ENCODE assay signal across 8 cellular contexts in the genomic region with DNA sequence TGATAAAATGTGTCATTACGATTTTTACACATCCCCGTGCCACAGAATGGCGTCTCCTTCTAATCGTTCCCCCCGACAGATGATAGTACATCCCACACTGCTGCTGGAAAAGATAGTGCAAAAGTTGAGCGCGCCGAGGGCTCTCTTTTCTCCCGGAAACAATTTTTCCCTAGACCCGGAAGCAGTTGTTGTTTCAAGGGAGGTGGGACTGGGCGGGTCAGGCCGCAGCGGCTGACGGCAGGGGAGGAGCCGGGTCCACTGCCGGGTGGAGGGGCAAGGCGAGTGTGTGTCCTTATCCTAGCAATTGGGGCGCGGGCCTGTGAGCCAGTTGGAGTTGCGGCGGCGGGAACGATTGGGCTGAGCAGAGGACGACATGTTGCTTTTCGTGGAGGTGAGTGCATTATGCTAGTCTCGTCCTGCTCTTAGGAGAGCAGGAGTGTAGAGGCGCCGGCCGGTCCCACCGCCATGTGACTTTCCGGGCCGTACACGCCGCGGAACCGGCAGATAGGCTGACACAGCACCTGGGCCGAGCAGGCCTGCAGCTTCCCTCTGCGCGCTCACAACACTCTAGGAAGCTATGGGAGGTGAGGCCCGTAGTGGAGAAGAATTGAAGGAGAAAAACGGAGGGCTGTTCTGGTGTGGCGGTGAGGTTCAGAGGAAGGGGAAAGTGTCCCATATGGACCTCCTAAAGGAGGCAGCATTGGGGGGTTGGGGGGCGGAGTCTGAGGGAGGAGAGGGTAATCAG. TPM values are rescaled to one million over a fixed set of nuclear protein-coding genes. Genes with fewer than 3 reads are reported as not detected.
DNase-seq lines count a peak whose midpoint lies in the region; ATAC-seq lines count a peak whose summit lies in the region.

A gene (plus strand): TSS at position 248 of the 745 bp plus-strand sequence. CDS start 126 bp downstream, at position 374.

- peak within 1 kb of the TSS; percentile 95 for H3K4me3 ChIP-seq in NT2/D1 (ENCODE audit: insufficient read length, low read depth)
- peak within 1 kb of the TSS; percentile 97 for H3K4me3 ChIP-seq in endocrine pancreas (ENCODE audit: control insufficient read depth, insufficient read depth, low read length)
- H3K4me3 ChIP-seq in mesenchymal stem cell (ENCODE audit: insufficient read depth in 1 of 2, low read depth in 1 of 2, low read length in 2 of 2): peak within 1 kb of the TSS; percentile 91 to 98

- H3K4me2 ChIP-seq in mesenchymal stem cell (ENCODE audit: low read length, poor library complexity, severe bottlenecking): peak within 1 kb of the TSS; percentile 77

- peak within 1 kb of the TSS in 1 of 2 experiments; percentile 98 for H3K4ac ChIP-seq in mesenchymal stem cell (ENCODE audit: low read depth in 1 of 2, low read length in 2 of 2)

- H3K18ac ChIP-seq in mesenchymal stem cell (ENCODE audit: low read depth in 1 of 2, low read length in 2 of 2): peak within 1 kb of the TSS; percentile 67 to 97

- no peak within 1 kb of the TSS for H2BK120ac ChIP-seq in mesenchymal stem cell (ENCODE audit: low read depth, low read length)

- peak within 1 kb of the TSS; percentile 79 for H4K91ac ChIP-seq in mesenchymal stem cell (ENCODE audit: low read length)

- H2AK5ac ChIP-seq in mesenchymal stem cell (ENCODE audit: low read length, severe bottlenecking): no peak within 1 kb of the TSS

- H2BK5ac ChIP-seq in mesenchymal stem cell (ENCODE audit: low read depth, low read length, poor library complexity, severe bottlenecking): peak within 1 kb of the TSS; percentile 85

- H3K27ac ChIP-seq in mesenchymal stem cell (ENCODE audit: low read length, poor library complexity, severe bottlenecking): peak within 1 kb of the TSS; percentile 92

- H2BK15ac ChIP-seq in mesenchymal stem cell (ENCODE audit: low read depth, poor library complexity, severe bottlenecking): peak within 1 kb of the TSS; percentile 84

- no peaks in the 10 kb centered on the region for H3K9me3 Mint-ChIP-seq in activated CD8-positive, alpha-beta memory T cell treated with anti-CD3 and anti-CD28 coated beads, Interleukin-2, amount 10 ng/mL, durations not matched to agents 7 days and 5 days (ENCODE audit: low read depth)

- peaks cover 9% of the 10 kb centered on the region for H3K36me3 Mint-ChIP-seq in activated CD8-positive, alpha-beta memory T cell treated with anti-CD3 and anti-CD28 coated beads, Interleukin-2, amount 10 ng/mL, durations not matched to agents 7 days and 5 days

- H3K79me1 ChIP-seq in mesenchymal stem cell (replicated peaks; ENCODE audit: low read length, poor library complexity, severe bottlenecking): no peaks in the 10 kb centered on the region

- H2BK12ac ChIP-seq in mesenchymal stem cell (ENCODE audit: low read length in 2 of 2): peak within 1 kb of the TSS in 1 of 2 experiments; percentile 72

- H3K9ac ChIP-seq in NT2/D1 (ENCODE audit: insufficient read length, low read depth) (peak within 1 kb of the TSS; percentile 98), endocrine pancreas (ENCODE audit: control insufficient read depth, insufficient read depth, low read length) (peak within 1 kb of the TSS; percentile 85), mesenchymal stem cell (ENCODE audit: low read length) (peak within 1 kb of the TSS; percentile 95)

- DNase-seq in COLO668 (lab: John Stamatoyannopoulos, UW; ENCODE audit: unreplicated experiment) (peak; percentile 86), HUDEP-2 (lab: John Stamatoyannopoulos, UW; ENCODE audit: unreplicated experiment in 76 of 76) (peak; percentile 25 to 98 (median 93)), NT2/D1 (ENCODE audit: low read depth, low spot score) (peak; percentile 93), mesenchymal stem cell (peak; percentile 97)
- DNase-seq in activated CD8-positive, alpha-beta memory T cell treated with anti-CD3 and anti-CD28 coated beads, Interleukin-2, amount 10 ng/mL, durations not matched to agents 7 days and 5 days: peak; percentile 96
- DNase-seq in stimulated activated CD8-positive, alpha-beta memory T cell treated with anti-CD3 and anti-CD28 coated beads, Interleukin-12 subunit alpha, Interleukin-12 subunit beta, amount 100 ng/mL, for 4 hours (ENCODE audit: low read depth): peak; percentile 79

- peak within 1 kb of the TSS; percentile 91 for H2AFZ ChIP-seq in mesenchymal stem cell (ENCODE audit: low read depth, low read length)

- no peaks in the 10 kb centered on the region for H3K9me3 ChIP-seq in NT2/D1 (ENCODE audit: insufficient read depth, low read length)
- no peaks in the 10 kb centered on the region for H3K9me3 ChIP-seq in endocrine pancreas (ENCODE audit: control insufficient read depth, low read length)
- no peaks in the 10 kb centered on the region for H3K9me3 ChIP-seq in mesenchymal stem cell (ENCODE audit: control insufficient read depth, low read length)

- H3K27me3 ChIP-seq in NT2/D1 (ENCODE audit: insufficient read depth, insufficient read length): no peaks in the 10 kb centered on the region
- H3K27me3 ChIP-seq in endocrine pancreas (ENCODE audit: control insufficient read depth, insufficient read depth, low read length): peaks cover 2% of the 10 kb centered on the region
- no peaks in the 10 kb centered on the region for H3K27me3 ChIP-seq in mesenchymal stem cell (ENCODE audit: control insufficient read depth in 1 of 2, insufficient read depth in 1 of 2, low read length in 2 of 2)

- peak within 1 kb of the TSS; percentile 89 for H3K27ac Mint-ChIP-seq in activated CD8-positive, alpha-beta memory T cell treated with anti-CD3 and anti-CD28 coated beads, Interleukin-2, amount 10 ng/mL, durations not matched to agents 7 days and 5 days

- H3K4me1 ChIP-seq in NT2/D1 (ENCODE audit: insufficient read depth, insufficient read length) (no peaks in the 10 kb centered on the region), endocrine pancreas (ENCODE audit: control insufficient read depth, insufficient read depth, low read length) (peaks cover 17% of the 10 kb centered on the region), mesenchymal stem cell (ENCODE audit: control insufficient read depth, insufficient read depth, low read depth, low read length) (peaks cover 7% of the 10 kb centered on the region)

- CTCF ChIA-PET in activated CD8-positive, alpha-beta memory T cell treated with anti-CD3 and anti-CD28 coated beads, Interleukin-2, amount 10 ng/mL, durations not matched to agents 7 days and 5 days (lab: Charles Lee): interaction anchor here (0.9 to 3.4 kb wide), 3 partner anchors 32 to 289 kb away, joined by 3 to 9 read pairs (median 3); a partner anchor contains a TSS

- H3K36me3 ChIP-seq in NT2/D1 (ENCODE audit: insufficient read depth, insufficient read length, low read length): peaks cover 3% of the 10 kb centered on the region
- no peaks in the 10 kb centered on the region for H3K36me3 ChIP-seq in endocrine pancreas (ENCODE audit: control insufficient read depth, insufficient read depth, low read length)
- H3K36me3 ChIP-seq in mesenchymal stem cell (ENCODE audit: control insufficient read depth in 1 of 2, insufficient read depth in 2 of 2, low read depth in 1 of 2, low read length in 2 of 2): no peaks in the 10 kb centered on the region

- WGBS in mesenchymal stem cell: under 1% methylated on average over 43 of the region's 43 CpGs

- peak within 1 kb of the TSS; percentile 48 for H4K8ac ChIP-seq in mesenchymal stem cell (ENCODE audit: low read length)

- H3K4me3 Mint-ChIP-seq in activated CD8-positive, alpha-beta memory T cell treated with anti-CD3 and anti-CD28 coated beads, Interleukin-2, amount 10 ng/mL, durations not matched to agents 7 days and 5 days: peak within 1 kb of the TSS; percentile 95

- peak within 1 kb of the TSS in 1 of 2 experiments; percentile 99 for H3K14ac ChIP-seq in mesenchymal stem cell (ENCODE audit: low read length in 2 of 2)

- H3K23ac ChIP-seq in mesenchymal stem cell (ENCODE audit: low read length in 2 of 2): peak within 1 kb of the TSS in 1 of 2 experiments; percentile 93

- no peaks in the 10 kb centered on the region for H3K27me3 Mint-ChIP-seq in activated CD8-positive, alpha-beta memory T cell treated with anti-CD3 and anti-CD28 coated beads, Interleukin-2, amount 10 ng/mL, durations not matched to agents 7 days and 5 days

- peak; percentile 86 for ATAC-seq in GM21367 (IDR thresholded peaks at IDR 0.05; ENCODE audit: unreplicated experiment)
- peak; percentile 97 for ATAC-seq in activated CD8-positive, alpha-beta memory T cell treated with anti-CD3 and anti-CD28 coated beads, Interleukin-2, amount 10 ng/mL, durations not matched to agents 7 days and 5 days

- H3K4me1 Mint-ChIP-seq in activated CD8-positive, alpha-beta memory T cell treated with anti-CD3 and anti-CD28 coated beads, Interleukin-2, amount 10 ng/mL, durations not matched to agents 7 days and 5 days: peaks cover 26% of the 10 kb centered on the region

RNA-seq across cellular contexts. Expression of the gene that starts here (rescaled TPM):
- 10 to 100 TPM; 50.5 to 78.2 TPM for total RNA-seq in activated CD8-positive, alpha-beta memory T cell treated with anti-CD3 and anti-CD28 coated beads, Interleukin-2, amount 10 ng/mL, durations not matched to agents 7 days and 5 days
- 25.8 TPM for polyA plus RNA-seq in mesenchymal stem cell (2013, experiment 1 of 2)
- 24.0 TPM for polyA plus RNA-seq in mesenchymal stem cell (2013, experiment 2 of 2)

Comparison
In these comparisons a context has a peak if more than half of its experiments do, and no peak if none do; other contexts are left out.
1. Peak in every context shown above with its lines: DNase-seq, ATAC-seq, H3K4me3 ChIP-seq and H3K27ac ChIP-seq.